In the genomic region with DNA sequence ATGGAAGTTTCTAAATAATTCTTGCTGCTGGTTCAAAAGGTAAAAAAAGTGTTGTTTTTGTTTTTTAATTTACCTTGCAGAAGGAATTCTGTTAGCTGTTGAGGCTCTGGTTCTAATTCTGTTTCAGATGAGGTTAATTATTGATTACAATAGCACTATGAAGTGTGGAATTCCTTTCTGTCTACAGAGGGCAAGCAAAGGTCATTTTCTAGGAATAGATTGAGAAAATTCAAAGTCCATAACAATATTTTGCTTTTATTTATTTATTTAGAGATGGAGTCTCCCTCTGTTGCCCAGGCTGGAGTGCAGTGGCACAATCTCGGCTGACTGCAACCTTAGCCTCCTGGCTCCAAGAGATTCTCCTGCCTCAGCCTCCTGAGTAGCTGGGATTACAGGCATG, we compare ENCODE assay signal across 16 cellular contexts.
DNase-seq lines count a peak whose midpoint lies in the region; ATAC-seq, FAIRE-seq and TF ChIP-seq lines count a peak whose summit lies in the region.
"Had no signal": no experiment of that assay in that cellular context is flagged by ENCODE, and none has a peak within 500 bp of the region (broad histone marks: within the 10 kb centered on the region; RNA-seq: fewer than 3 reads in every experiment).

No MANE protein-coding gene starts in this region.

- TF ChIP-seq RAD21 in neural cell (conservative IDR thresholded peaks at IDR 0.05): no peak

- no peak for ATAC-seq in upper lobe of right lung

- H3K9ac ChIP-seq in HUES48 (ENCODE audit: low read depth, low read length): no peak overlapping the region
- no peak overlapping the region for H3K9ac ChIP-seq in kidney (ENCODE audit: low read length in 2 of 2)
- H3K9ac ChIP-seq in neural cell (ENCODE audit: low read length): no peak overlapping the region
- H3K9ac ChIP-seq: GM23248 had no signal

- intact Hi-C loops in kidney (cut with DNase I): no loop called here
- intact Hi-C loops in upper lobe of right lung (cut with DNase I): no loop called here

- H3K4me3 ChIP-seq in HUES48 (ENCODE audit: low read depth, low read length) (no peak overlapping the region), kidney (ENCODE audit: low read length in 2 of 2) (no peak overlapping the region), neural cell (ENCODE audit: low read length) (no peak overlapping the region), upper lobe of right lung (no peak overlapping the region)
- H3K4me3 ChIP-seq: GM23248 had no signal

- H3K36me3 ChIP-seq in HUES48 (ENCODE audit: control insufficient read depth, insufficient read depth, low read length): no peaks in the 10 kb centered on the region
- no peaks in the 10 kb centered on the region for H3K36me3 ChIP-seq in kidney (ENCODE audit: control insufficient read depth in 1 of 2, insufficient read depth in 2 of 2, low read length in 2 of 2)
- no peaks in the 10 kb centered on the region for H3K36me3 ChIP-seq in neural cell (ENCODE audit: insufficient read depth, low read length)
- H3K36me3 ChIP-seq in upper lobe of right lung: no peaks in the 10 kb centered on the region

- no peak for TF ChIP-seq EP300 in neural cell (conservative IDR thresholded peaks at IDR 0.05; ENCODE audit: poor library complexity, severe bottlenecking)

- TF ChIP-seq CTCF in kidney (IDR thresholded peaks at IDR 0.05; ENCODE audit: borderline replicate concordance, extremely low read depth, insufficient read depth) (no peak), neural cell (IDR thresholded peaks at IDR 0.05; ENCODE audit: poor library complexity, severe bottlenecking) (no peak), upper lobe of right lung (IDR thresholded peaks at IDR 0.05) (no peak)

- in situ Hi-C loops in KBM-7 (cut with MboI; ENCODE audit: low pct_unique_long_range_greater_than_20kb, low sequenced_read_pairs): no loop called here

- DNase-seq in kidney (no peak), NCI-H510A treated with DMSO at 0.1 percent for 48 hours (lab: John Stamatoyannopoulos, UW) (no peak), upper lobe of right lung (no peak), KBM-7 (no peak)
- DNase-seq: Calu3; CD4-positive, alpha-beta memory T cell; DMS153; DND-41; GM23248; HCEC 1CT had no signal

- H3K27me3 ChIP-seq in HUES48 (ENCODE audit: control insufficient read depth, insufficient read depth, low read length): no peaks in the 10 kb centered on the region
- no peaks in the 10 kb centered on the region for H3K27me3 ChIP-seq in neural cell (ENCODE audit: insufficient read depth, low read depth, low read length)
- no peaks in the 10 kb centered on the region for H3K27me3 ChIP-seq in upper lobe of right lung

- no peak overlapping the region for H2AFZ ChIP-seq in neural cell (ENCODE audit: low read depth, low read length)
- H2AFZ ChIP-seq: GM23248 had no signal

- H3K79me2 ChIP-seq in neural cell (replicated peaks; ENCODE audit: insufficient read depth, low read length): no peaks in the 10 kb centered on the region

- H3K4me2 ChIP-seq in neural cell (ENCODE audit: low read length): no peak overlapping the region

- H3K9me2 ChIP-seq in neural cell (ENCODE audit: insufficient read depth, low read length): no peaks in the 10 kb centered on the region

- H4K20me1 ChIP-seq in neural cell (ENCODE audit: insufficient read depth): no peaks in the 10 kb centered on the region

- H3K27ac ChIP-seq in HUES48 (ENCODE audit: low read depth, low read length) (peak overlapping the region; percentile 31), kidney (ENCODE audit: low read depth in 2 of 2, low read length in 2 of 2) (peak overlapping the region in 1 of 2 donors; percentile 49), neural cell (ENCODE audit: low read length) (peak overlapping the region; percentile 61), upper lobe of right lung (no peak overlapping the region)
- H3K27ac ChIP-seq: GM23248 had no signal

- H3K9me3 ChIP-seq in HUES48 (ENCODE audit: control insufficient read depth, insufficient read depth, low read length) (0 out of 2 replicates have a peak, but pooled peaks cover 13% of the 10 kb centered on the region), kidney (ENCODE audit: control insufficient read depth in 1 of 2, low read length in 2 of 2) (no peaks in the 10 kb centered on the region), neural cell (ENCODE audit: low read length) (no peaks in the 10 kb centered on the region), upper lobe of right lung (no peaks in the 10 kb centered on the region)

- FAIRE-seq in kidney (lab: Jason Lieb, UNC): peak; percentile 21
- FAIRE-seq: G401.6, GM12892, GM19239, H1 had no signal

- no peaks in the 10 kb centered on the region for H3F3A ChIP-seq in neural cell (ENCODE audit: insufficient read depth, low read length, poor library complexity, severe bottlenecking)

- H3K4me1 ChIP-seq in HUES48 (ENCODE audit: control insufficient read depth, insufficient read depth, low read length) (peaks cover 10% of the 10 kb centered on the region; the same call in 1 of the 2 replicates), kidney (ENCODE audit: control insufficient read depth in 1 of 2, insufficient read depth in 1 of 2, low read depth in 1 of 2, low read length in 2 of 2) (peaks cover 3 to 16% of the 10 kb centered on the region in 2 donors), upper lobe of right lung (no peaks in the 10 kb centered on the region)

TF ChIP-seq in neural cell, 6 proteins besides CTCF, POLR2A, EP300 and RAD21:
- no peak for TF ChIP-seq SMC3 (conservative IDR thresholded peaks at IDR 0.05; ENCODE audit: poor library complexity)
- no peak for TF ChIP-seq MXI1 (conservative IDR thresholded peaks at IDR 0.05; ENCODE audit: poor library complexity, severe bottlenecking)
- TF ChIP-seq TAF1 (IDR thresholded peaks at IDR 0.05; ENCODE audit: low read depth): no peak
- TF ChIP-seq POLR2AphosphoS5 (IDR thresholded peaks at IDR 0.05): no peak
- TF ChIP-seq, protein P1, sequence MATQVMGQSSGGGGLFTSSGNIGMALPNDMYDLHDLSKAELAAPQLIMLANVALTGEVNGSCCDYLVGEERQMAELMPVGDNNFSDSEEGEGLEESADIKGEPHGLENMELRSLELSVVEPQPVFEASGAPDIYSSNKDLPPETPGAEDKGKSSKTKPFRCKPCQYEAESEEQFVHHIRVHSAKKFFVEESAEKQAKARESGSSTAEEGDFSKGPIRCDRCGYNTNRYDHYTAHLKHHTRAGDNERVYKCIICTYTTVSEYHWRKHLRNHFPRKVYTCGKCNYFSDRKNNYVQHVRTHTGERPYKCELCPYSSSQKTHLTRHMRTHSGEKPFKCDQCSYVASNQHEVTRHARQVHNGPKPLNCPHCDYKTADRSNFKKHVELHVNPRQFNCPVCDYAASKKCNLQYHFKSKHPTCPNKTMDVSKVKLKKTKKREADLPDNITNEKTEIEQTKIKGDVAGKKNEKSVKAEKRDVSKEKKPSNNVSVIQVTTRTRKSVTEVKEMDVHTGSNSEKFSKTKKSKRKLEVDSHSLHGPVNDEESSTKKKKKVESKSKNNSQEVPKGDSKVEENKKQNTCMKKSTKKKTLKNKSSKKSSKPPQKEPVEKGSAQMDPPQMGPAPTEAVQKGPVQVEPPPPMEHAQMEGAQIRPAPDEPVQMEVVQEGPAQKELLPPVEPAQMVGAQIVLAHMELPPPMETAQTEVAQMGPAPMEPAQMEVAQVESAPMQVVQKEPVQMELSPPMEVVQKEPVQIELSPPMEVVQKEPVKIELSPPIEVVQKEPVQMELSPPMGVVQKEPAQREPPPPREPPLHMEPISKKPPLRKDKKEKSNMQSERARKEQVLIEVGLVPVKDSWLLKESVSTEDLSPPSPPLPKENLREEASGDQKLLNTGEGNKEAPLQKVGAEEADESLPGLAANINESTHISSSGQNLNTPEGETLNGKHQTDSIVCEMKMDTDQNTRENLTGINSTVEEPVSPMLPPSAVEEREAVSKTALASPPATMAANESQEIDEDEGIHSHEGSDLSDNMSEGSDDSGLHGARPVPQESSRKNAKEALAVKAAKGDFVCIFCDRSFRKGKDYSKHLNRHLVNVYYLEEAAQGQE (IDR thresholded peaks at IDR 0.05; ENCODE audit: borderline replicate concordance): no peak
- no peak for TF ChIP-seq EZH2 (IDR thresholded peaks at IDR 0.05; ENCODE audit: borderline replicate concordance, insufficient read depth, low read length, poor library complexity, severe bottlenecking)
